Comparison of ENCODE assay signal across 8 cellular contexts in genomic region chr22:21735198-21736083, GRCh38. TPM values are rescaled to one million over a fixed set of nuclear protein-coding genes. Genes with fewer than 3 reads are reported as not detected.
DNase-seq lines count a peak whose midpoint lies in the region; ATAC-seq, FAIRE-seq and TF ChIP-seq lines count a peak whose summit lies in the region.

Gene YPEL1 (minus strand): TSS chr22:21735794. CDS start chr22:21710744, 25,050 bp downstream.

- CTCF ChIA-PET in WTC11 (lab: Charles Lee), result interaction anchor here (0.6 to 2.0 kb wide), 11 partner anchors 9 to 217 kb away, joined by 3 to 11 read pairs (median 4); partner anchors contain the start of genes MAPK1, PPM1F and SDF2L1

- no peaks in the 10 kb centered on the region for H3K9me3 ChIP-seq in small intestine (ENCODE audit: control insufficient read depth, low read depth)

- POLR2A ChIA-PET in WTC11 (lab: Charles Lee), result interaction anchor here (0.6 to 1.3 kb wide), 3 partner anchors 77 to 197 kb away, joined by 3 to 6 read pairs (median 5); no protein-coding TSS in a partner anchor

- peak; percentile 58 for ATAC-seq in GM18870 (IDR thresholded peaks at IDR 0.05; ENCODE audit: unreplicated experiment)
- peak; percentile 81 for ATAC-seq in HG03108 (IDR thresholded peaks at IDR 0.05; ENCODE audit: unreplicated experiment)
- ATAC-seq in WTC11, result peak; percentile 92

- H3K27ac ChIP-seq in small intestine (ENCODE audit: low read depth in 1 of 2, low read length in 1 of 2), result peak within 1 kb of the TSS in 1 of 2 donors; percentile 82

- H3K4me1 ChIP-seq in small intestine (ENCODE audit: control insufficient read depth in 2 of 2, insufficient read depth in 1 of 2, low read depth in 1 of 2, low read length in 1 of 2), result peaks cover 0 to 3% of the 10 kb centered on the region in 2 donors

- no peak for TF ChIP-seq CTCF in WTC11 (IDR thresholded peaks at IDR 0.05)
- no peak for TF ChIP-seq CTCF in cardiac fibroblast (IDR thresholded peaks at IDR 0.05; ENCODE audit: low read depth, low read length)

- H3K27me3 ChIP-seq in small intestine (ENCODE audit: control insufficient read depth in 2 of 2, insufficient read depth in 2 of 2, low read length in 2 of 2), result no peaks in the 10 kb centered on the region

- FAIRE-seq in small intestine (lab: Jason Lieb, UNC), result no peak

- 0 to 1% (median 1%) methylated on average over 54 to 102 of the region's 102 CpGs for WGBS in small intestine, 3 donors

- peak within 1 kb of the TSS; percentile 85 for H3K4me3 Mint-ChIP-seq in WTC11

- H3K36me3 Mint-ChIP-seq in WTC11, result no peaks in the 10 kb centered on the region

- peak within 1 kb of the TSS; percentile 30 to 53 for H3K4me3 ChIP-seq in cardiac fibroblast (replicated peaks in 1 of 2; ENCODE audit: low read depth in 2 of 2, low read length in 2 of 2)
- peak within 1 kb of the TSS; percentile 57 to 59 for H3K4me3 ChIP-seq in small intestine (ENCODE audit: low read depth in 1 of 2, low read length in 2 of 2)

- peaks cover 17% of the 10 kb centered on the region for H3K4me1 Mint-ChIP-seq in WTC11

- no peaks in the 10 kb centered on the region for H3K9me3 Mint-ChIP-seq in WTC11

- H3K36me3 ChIP-seq in small intestine (ENCODE audit: control insufficient read depth in 2 of 2, insufficient read depth in 2 of 2, low read length in 2 of 2), result no peaks in the 10 kb centered on the region

- peak within 1 kb of the TSS; percentile 47 for H3K27ac Mint-ChIP-seq in WTC11

- in situ Hi-C loops in ACHN (cut with HindIII; ENCODE audit: low pct_ligation_motif_present, low pct_unique_long_range_greater_than_20kb, low sequenced_read_pairs), result no loop called here

- peak; percentile 91 for DNase-seq in ACHN
- DNase-seq in NCI-H2227 treated with DMSO at 0.1 percent for 48 hours (lab: John Stamatoyannopoulos, UW), result peak; percentile 95
- peak; percentile 97 for DNase-seq in WTC11 (ENCODE audit: low spot score)
- DNase-seq in cardiac fibroblast (ENCODE audit: low read depth in 2 of 2), result peak; percentile 94 to 98
- DNase-seq in iPS-NIHi7 (ENCODE audit: extremely low spot score), result peak; percentile 99
- peak; percentile 94 for DNase-seq in small intestine

- peaks cover 56% of the 10 kb centered on the region for H3K27me3 Mint-ChIP-seq in WTC11 (ENCODE audit: low read depth)

TF ChIP-seq in WTC11, 78 proteins besides CTCF, POLR2A, EP300 and RAD21 (continues in another document):
- TF ChIP-seq NFE2L1 (CRISPR knock-in tag; IDR thresholded peaks at IDR 0.05) (peak; percentile 97; the same call in 1 of the 2 replicates), ATF1 (CRISPR knock-in tag; IDR thresholded peaks at IDR 0.05) (no peak), NFATC4 (CRISPR knock-in tag; IDR thresholded peaks at IDR 0.05) (no peak), FOXP1 (CRISPR knock-in tag; IDR thresholded peaks at IDR 0.05; ENCODE audit: borderline replicate concordance) (peak; percentile 91), ETV6 (CRISPR knock-in tag; IDR thresholded peaks at IDR 0.05) (0 out of 2 replicates have a peak, but pooled peaks have one; percentile 45), ZNF416 (CRISPR knock-in tag; IDR thresholded peaks at IDR 0.05) (peak; percentile 86; the same call in 1 of the 2 replicates), E2F5 (CRISPR knock-in tag; IDR thresholded peaks at IDR 0.05) (peak; percentile 23; the same call in 1 of the 2 replicates), ZNF138 (CRISPR knock-in tag; conservative IDR thresholded peaks at IDR 0.05) (no peak), NFYB (CRISPR knock-in tag; conservative IDR thresholded peaks at IDR 0.05; ENCODE audit: low read depth) (peak; percentile 99), ARID4B (CRISPR knock-in tag; IDR thresholded peaks at IDR 0.05; ENCODE audit: borderline replicate concordance) (0 out of 2 replicates have a peak, but pooled peaks have one; percentile 44), USF2 (CRISPR knock-in tag; IDR thresholded peaks at IDR 0.05) (no peak), SP1 (CRISPR knock-in tag; conservative IDR thresholded peaks at IDR 0.05) (peak; percentile 99), MAX (CRISPR knock-in tag; IDR thresholded peaks at IDR 0.05) (peak; percentile 79; the same call in 1 of the 2 replicates), KAT7 (CRISPR knock-in tag; IDR thresholded peaks at IDR 0.05; ENCODE audit: borderline replicate concordance) (peak; percentile 69; the same call in 1 of the 2 replicates), ZBTB43 (CRISPR knock-in tag; IDR thresholded peaks at IDR 0.05) (no peak), FOXP4 (CRISPR knock-in tag; IDR thresholded peaks at IDR 0.05) (peak; percentile 77; the same call in 1 of the 2 replicates), CREM (CRISPR knock-in tag; IDR thresholded peaks at IDR 0.05) (0 out of 2 replicates have a peak, but pooled peaks have one; percentile 1), ESRRA (CRISPR knock-in tag; IDR thresholded peaks at IDR 0.05; ENCODE audit: borderline replicate concordance) (0 out of 2 replicates have a peak, but pooled peaks have one; percentile 17)

RNA-seq across cellular contexts. Expression of gene YPEL1, which starts in this region (rescaled TPM):
- 7.7 to 17.7 TPM (median 15.5 TPM) in 3 replicates for total RNA-seq in WTC11 (2021)
- polyA plus RNA-seq in small intestine, result 1 to 10 TPM in 2 of 3 donors, under 1 TPM in 1; 0.22 to 2.3 (median 1.1) TPM
